Comparison of ENCODE assay signal across 26 cellular contexts in the genomic region with DNA sequence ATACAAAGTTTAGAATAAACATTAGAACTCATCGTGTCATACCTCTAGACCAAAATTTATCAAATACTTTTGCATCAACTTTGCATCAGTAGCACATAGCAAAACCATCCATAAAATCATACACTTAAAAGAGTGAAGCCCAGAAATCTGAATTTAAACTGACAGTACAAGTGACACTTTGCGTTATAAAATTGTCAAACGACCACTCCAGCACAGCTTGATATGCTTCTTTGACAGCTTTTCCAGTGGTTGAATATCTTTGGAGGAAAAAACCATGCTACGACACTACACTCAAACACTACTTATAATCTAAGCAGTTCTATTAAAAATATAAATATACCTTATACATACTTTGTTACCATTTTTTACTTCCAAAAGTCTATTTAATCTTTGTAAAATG.
"Had no signal": no experiment of that assay in that cellular context is flagged by ENCODE, and none has a peak within 500 bp of the region (broad histone marks: within the 10 kb centered on the region; RNA-seq: fewer than 3 reads in every experiment).

No MANE protein-coding gene starts in this region.

- FAIRE-seq: colon, endometrium, frontal cortex had no signal

- H3K27me3 ChIP-seq: colonic mucosa, dorsolateral prefrontal cortex, esophagus muscularis mucosa, esophagus squamous epithelium, foreskin keratinocyte, gastrocnemius medialis, gastroesophageal sphincter, heart left ventricle, heart right ventricle had no signal

- H3K36me3 ChIP-seq: colonic mucosa, esophagus muscularis mucosa, esophagus squamous epithelium, gastrocnemius medialis, gastroesophageal sphincter, heart left ventricle, heart right ventricle had no signal

- H3K27ac ChIP-seq: colonic mucosa, coronary artery, dorsolateral prefrontal cortex, epithelial cell of prostate, esophagus muscularis mucosa, esophagus squamous epithelium, foreskin keratinocyte, gastrocnemius medialis, gastroesophageal sphincter, heart left ventricle, heart right ventricle had no signal

- DNase-seq: colonic mucosa; cortex of kidney; dermis blood vessel endothelial cell; dorsolateral prefrontal cortex; effector CD4-positive, alpha-beta T cell; effector CD8-positive, alpha-beta T cell; effector memory CD4-positive, alpha-beta T cell; effector memory CD8-positive, alpha-beta T cell; endodermal cell; erythroblast; esophagus squamous epithelium; foreskin fibroblast; foreskin keratinocyte; foreskin melanocyte; gastrocnemius medialis; glutamatergic neuron; head of caudate nucleus; heart left ventricle; heart right ventricle had no signal

- H3K4me1 ChIP-seq: colonic mucosa, esophagus muscularis mucosa, esophagus squamous epithelium, foreskin keratinocyte, gastrocnemius medialis, gastroesophageal sphincter, heart left ventricle, heart right ventricle had no signal

- H3K4me3 ChIP-seq: colonic mucosa, coronary artery, dorsolateral prefrontal cortex, esophagus muscularis mucosa, esophagus squamous epithelium, gastrocnemius medialis, gastroesophageal sphincter, heart left ventricle, heart right ventricle had no signal

- H3K9me3 ChIP-seq: colonic mucosa, esophagus squamous epithelium, gastrocnemius medialis, gastroesophageal sphincter had no signal
